ENCODE assay signal across 39 cellular contexts in genomic region chr15:80752204-80752603, GRCh38. TPM values are rescaled to one million over a fixed set of nuclear protein-coding genes. Genes with fewer than 3 reads are reported as not detected.
"Had no signal": no experiment of that assay in that cellular context is flagged by ENCODE, and none has a peak within 500 bp of the region (broad histone marks: within the 10 kb centered on the region; RNA-seq: fewer than 3 reads in every experiment).

No MANE protein-coding gene starts in this region.

- H3K27ac Mint-ChIP-seq: activated CD4-positive, alpha-beta memory T cell treated with anti-CD3 and anti-CD28 coated beads for 36 hours; activated CD4-positive, alpha-beta T cell treated with anti-CD3 and anti-CD28 coated beads, Interleukin-2, amount 10 ng/mL, durations not matched to agents 24 days and 14 days; activated naive CD4-positive, alpha-beta T cell treated with anti-CD3 and anti-CD28 coated beads for 36 hours; activated naive CD8-positive, alpha-beta T cell treated with anti-CD3 and anti-CD28 coated beads for 36 hours; activated T-helper 1 cell treated with anti-CD3 and anti-CD28 coated beads, Interleukin-12 subunit alpha, Interleukin-12 subunit beta, Interleukin-2, Interleukin-4 antibody, amounts not matched to agents 30 ng/mL and 10 ng/mL and 1 ng/mL, durations not matched to agents 14 hours and 24 hours and 36 hours; immature natural killer cell; natural killer cell treated with Interleukin-12 subunit alpha and Interleukin-12 subunit beta and Interleukin-15 and Interleukin-18, amount 100 ng/mL, for 72 hours; T-helper 17 cell had no signal

- H3K4me1 Mint-ChIP-seq: activated naive CD8-positive, alpha-beta T cell treated with anti-CD3 and anti-CD28 coated beads for 36 hours had no signal

- H3K4me3 Mint-ChIP-seq: activated CD4-positive, alpha-beta memory T cell treated with anti-CD3 and anti-CD28 coated beads for 36 hours; activated CD4-positive, alpha-beta T cell treated with anti-CD3 and anti-CD28 coated beads, Interleukin-2, amount 10 ng/mL, durations not matched to agents 24 days and 14 days; activated naive CD4-positive, alpha-beta T cell treated with anti-CD3 and anti-CD28 coated beads for 36 hours; activated naive CD8-positive, alpha-beta T cell treated with anti-CD3 and anti-CD28 coated beads for 36 hours; activated T-helper 1 cell treated with anti-CD3 and anti-CD28 coated beads, Interleukin-12 subunit alpha, Interleukin-12 subunit beta, Interleukin-2, Interleukin-4 antibody, amounts not matched to agents 30 ng/mL and 10 ng/mL and 1 ng/mL, durations not matched to agents 14 hours and 24 hours and 36 hours; brain; effector memory CD8-positive, alpha-beta T cell; immature natural killer cell; natural killer cell treated with Interleukin-12 subunit alpha and Interleukin-12 subunit beta and Interleukin-15 and Interleukin-18, amount 100 ng/mL, for 72 hours; T-helper 17 cell had no signal

- H3K9me3 Mint-ChIP-seq: activated CD4-positive, alpha-beta memory T cell treated with anti-CD3 and anti-CD28 coated beads for 36 hours; activated CD4-positive, alpha-beta T cell treated with anti-CD3 and anti-CD28 coated beads, Interleukin-2, amount 10 ng/mL, durations not matched to agents 24 days and 14 days; activated naive CD4-positive, alpha-beta T cell treated with anti-CD3 and anti-CD28 coated beads for 36 hours; activated naive CD8-positive, alpha-beta T cell treated with anti-CD3 and anti-CD28 coated beads for 36 hours; activated T-helper 1 cell treated with anti-CD3 and anti-CD28 coated beads, Interleukin-12 subunit alpha, Interleukin-12 subunit beta, Interleukin-2, Interleukin-4 antibody, amounts not matched to agents 30 ng/mL and 10 ng/mL and 1 ng/mL, durations not matched to agents 14 hours and 24 hours and 36 hours; brain; effector memory CD8-positive, alpha-beta T cell; immature natural killer cell; natural killer cell treated with Interleukin-12 subunit alpha and Interleukin-12 subunit beta and Interleukin-15 and Interleukin-18, amount 100 ng/mL, for 72 hours had no signal

- H3K4me3 ChIP-seq: adrenal gland, ascending aorta, cardiac muscle cell, coronary artery, dorsolateral prefrontal cortex, heart left ventricle, lung, mucosa of descending colon, ovary, prostate gland, skin epidermis, testis, transverse colon, vagina had no signal

- H3K27ac ChIP-seq: adrenal gland, ascending aorta, cardiac muscle cell, coronary artery, foreskin keratinocyte, heart left ventricle, ovary, prostate gland, skin epidermis, testis, transverse colon, vagina had no signal

- DNase-seq: activated CD4-positive, alpha-beta memory T cell treated with anti-CD3 and anti-CD28 coated beads for 36 hours; activated CD4-positive, alpha-beta T cell treated with anti-CD3 and anti-CD28 coated beads, Interleukin-2, amount 10 ng/mL, durations not matched to agents 24 days and 14 days; activated CD4-positive, CD25-positive, alpha-beta regulatory T cell treated with anti-CD3 and anti-CD28 coated beads, Interleukin-2, amount 50 U/mL, for 72 hours; activated CD8-positive, alpha-beta memory T cell treated with anti-CD3 and anti-CD28 coated beads, Interleukin-2, amount 50 U/mL, for 4 hours; activated effector memory CD4-positive, alpha-beta T cell treated with anti-CD3 and anti-CD28 coated beads, Interleukin-2, amount 50 U/mL, for 16 hours; activated naive CD4-positive, alpha-beta T cell treated with anti-CD3 and anti-CD28 coated beads for 36 hours; activated naive CD8-positive, alpha-beta T cell treated with anti-CD3 and anti-CD28 coated beads for 36 hours; activated T-cell treated with anti-CD3 and anti-CD28 coated beads, Interleukin-2, amount 50 U/mL, for 1 hour; adrenal gland; cerebellar nuclear complex; dorsolateral prefrontal cortex; effector memory CD8-positive, alpha-beta T cell; foreskin keratinocyte; heart left ventricle; hypothalamus; immature natural killer cell; mesendoderm; mucosa of descending colon; ovary; retina; stimulated activated CD4-positive, alpha-beta T cell treated with anti-CD3 and anti-CD28 coated beads, Interleukin-12 subunit alpha, Interleukin-12 subunit beta, amount 100 ng/mL, for 4 hours; stimulated activated CD4-positive, alpha-beta T cell treated with anti-CD3 and anti-CD28 coated beads, Interleukin-4, amount 100 ng/mL, for 1 hour; stimulated activated naive CD8-positive, alpha-beta T cell treated with anti-CD3 and anti-CD28 coated beads, Interleukin-15, Interleukin-2, amounts not matched to agents 100 U/mL and 50 U/mL, for 24 hours; T-helper 17 cell; T1000; testis; transverse colon had no signal

- H3K27me3 Mint-ChIP-seq: activated CD4-positive, alpha-beta memory T cell treated with anti-CD3 and anti-CD28 coated beads for 36 hours; activated CD4-positive, alpha-beta T cell treated with anti-CD3 and anti-CD28 coated beads, Interleukin-2, amount 10 ng/mL, durations not matched to agents 24 days and 14 days; activated naive CD8-positive, alpha-beta T cell treated with anti-CD3 and anti-CD28 coated beads for 36 hours; brain; effector memory CD8-positive, alpha-beta T cell; natural killer cell treated with Interleukin-12 subunit alpha and Interleukin-12 subunit beta and Interleukin-15 and Interleukin-18, amount 100 ng/mL, for 72 hours; T-helper 17 cell had no signal

- H3K36me3 Mint-ChIP-seq: natural killer cell treated with Interleukin-12 subunit alpha and Interleukin-12 subunit beta and Interleukin-15 and Interleukin-18, amount 100 ng/mL, for 72 hours had no signal

RNA-seq across cellular contexts. Expression of gene CEMIP, which starts 27.0 kb away (rescaled TPM):
- total RNA-seq: activated CD4-positive, alpha-beta T cell treated with anti-CD3 and anti-CD28 coated beads, Interleukin-2, amount 10 ng/mL, durations not matched to agents 24 days and 14 days; activated CD8-positive, alpha-beta memory T cell treated with anti-CD3 and anti-CD28 coated beads for 36 hours; activated naive CD4-positive, alpha-beta T cell treated with anti-CD3 and anti-CD28 coated beads for 36 hours; activated naive CD8-positive, alpha-beta T cell treated with anti-CD3 and anti-CD28 coated beads for 36 hours; ascending aorta; endothelial cell of umbilical vein had no signal
